ENCODE assay signal across 8 cellular contexts in genomic region chr10:127694580-127695193, GRCh38.
DNase-seq lines count a peak whose midpoint lies in the region; ATAC-seq and TF ChIP-seq lines count a peak whose summit lies in the region.

No MANE protein-coding gene starts in this region.

- peak; percentile 96 for TF ChIP-seq CTCF in C4-2B (conservative IDR thresholded peaks at IDR 0.05)

- ATAC-seq in GM18519 (IDR thresholded peaks at IDR 0.05; ENCODE audit: low FRiP score, unreplicated experiment) (peak; percentile 83), HG03457 (IDR thresholded peaks at IDR 0.05; ENCODE audit: unreplicated experiment) (no peak)

- TF ChIP-seq EP300 in Ishikawa (IDR thresholded peaks at IDR 0.05; ENCODE audit: borderline replicate concordance) = no peak

- no peak overlapping the region for H3K27ac ChIP-seq in C4-2B

- peak; percentile 61 for TF ChIP-seq RAD21 in Ishikawa (IDR thresholded peaks at IDR 0.05; ENCODE audit: low read depth)

- DNase-seq in UCSD-AML1 (lab: John Stamatoyannopoulos, UW; ENCODE audit: unreplicated experiment) (peak; percentile 56), left kidney (ENCODE audit: low read depth, low spot score) (peak; percentile 58), NCI-H187 (lab: John Stamatoyannopoulos, UW) (no peak), NCI-H526 treated with DMSO at 0.1 percent for 48 hours (lab: John Stamatoyannopoulos, UW) (no peak)

TF ChIP-seq in Ishikawa, 13 proteins besides CTCF, POLR2A, EP300 and RAD21:
- no peak for TF ChIP-seq FOXM1 (IDR thresholded peaks at IDR 0.05; ENCODE audit: borderline replicate concordance, low read depth)
- TF ChIP-seq MAX (IDR thresholded peaks at IDR 0.05) = peak; percentile 21; the same call in 1 of the 2 replicates
- peak; percentile 39; the same call in 1 of the 2 replicates for TF ChIP-seq YY1 (IDR thresholded peaks at IDR 0.05; ENCODE audit: low read depth)

Comparison
In these comparisons a context has a peak if more than half of its experiments do, and no peak if none do; other contexts are left out.
1. DNase-seq: peak in UCSD-AML1 (single experiment) and left kidney (single experiment); none in NCI-H187 (0 of 2) and NCI-H526 treated with DMSO at 0.1 percent for 48 hours (single experiment).